In the genomic region with DNA sequence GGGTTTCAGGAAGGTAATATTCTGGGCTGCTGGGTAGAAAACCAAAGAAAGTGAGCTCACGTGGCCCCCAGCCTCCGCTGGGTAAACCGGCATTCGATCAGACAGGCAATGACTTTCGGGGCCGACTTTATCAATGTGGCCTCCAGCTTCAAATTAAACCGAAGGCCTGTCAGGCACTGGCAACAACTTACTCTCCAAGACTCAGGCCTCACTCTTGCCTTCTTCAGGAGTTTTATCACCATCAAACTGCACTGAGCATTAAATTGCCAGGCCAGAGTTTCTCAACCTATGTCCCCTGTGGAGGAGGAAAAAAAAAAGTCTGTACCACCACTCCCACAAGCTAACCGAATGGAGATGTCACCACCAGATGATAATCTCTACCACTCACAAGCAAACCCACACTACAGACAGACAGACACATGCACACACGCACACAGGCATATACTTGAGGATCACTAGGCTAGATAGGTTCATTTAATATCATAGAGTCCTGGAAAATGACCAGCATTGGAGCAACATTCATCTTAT, we compare ENCODE assay signal across 8 cellular contexts. TPM values are rescaled to one million over a fixed set of nuclear protein-coding genes. Genes with fewer than 3 reads are reported as not detected.
A peak's percentile ranks its signal among the peaks of the same experiment; 100 is the strongest.
DNase-seq lines count a peak whose midpoint lies in the region; ATAC-seq and TF ChIP-seq lines count a peak whose summit lies in the region.

No MANE protein-coding gene starts in this region.

- WGBS in HUES64, result 51% methylated on average over 9 of the region's 9 CpGs
- 47 to 49% methylated on average over 9 of the region's 9 CpGs for WGBS in lung, 2 donors

- no peak for TF ChIP-seq POLR2A in uterus (IDR thresholded peaks at IDR 0.05)

- TF ChIP-seq CTCF in AG09309 (IDR thresholded peaks at IDR 0.05; ENCODE audit: control insufficient read depth, insufficient read depth, low read depth, low read length, missing control alignments) (no peak), lung (IDR thresholded peaks at IDR 0.05; ENCODE audit: control extremely low read depth, extremely low read depth) (no peak), uterus (IDR thresholded peaks at IDR 0.05) (no peak)

- peaks cover 39% of the 10 kb centered on the region; the same call in 1 of the 2 replicates for H3K27me3 ChIP-seq in HUES64 (ENCODE audit: insufficient read depth, low read length)
- no peaks in the 10 kb centered on the region for H3K27me3 ChIP-seq in adipocyte (replicated peaks; ENCODE audit: control insufficient read depth, insufficient read depth, low read length)
- no peaks in the 10 kb centered on the region for H3K27me3 ChIP-seq in lung (ENCODE audit: control insufficient read depth, insufficient read depth)
- no peaks in the 10 kb centered on the region for H3K27me3 ChIP-seq in uterus

- H3K4me3 ChIP-seq in AG09309 (ENCODE audit: control insufficient read depth, low read depth, low read length) (peak overlapping the region; percentile 54; the same call in 1 of the 2 replicates), HUES64 (ENCODE audit: low read length) (peak overlapping the region; percentile 65), adipocyte (ENCODE audit: low read length) (peak overlapping the region; percentile 85), lung (no peak overlapping the region), uterus (peak overlapping the region; percentile 59 to 79)

- no peak for ATAC-seq in lung (ENCODE audit: insufficient read depth, low FRiP score)
- ATAC-seq in HG02623 (IDR thresholded peaks at IDR 0.05; ENCODE audit: unreplicated experiment), result no peak

- DNase-seq in AG09309 (ENCODE audit: low read depth), result no peak
- peak; percentile 15 for DNase-seq in adipocyte (ENCODE audit: low read depth)
- DNase-seq in lung (ENCODE audit: low spot score), result no peak
- DNase-seq in uterus, result no peak
- DNase-seq in NCI-H2171 (lab: John Stamatoyannopoulos, UW), result no peak
- DNase-seq in stimulated activated CD4-positive, alpha-beta T cell treated with anti-CD3 and anti-CD28 coated beads, Interleukin-1b, Interleukin-23, amount 100 ng/mL, for 48 hours, result no peak

- intact Hi-C loops in uterus (cut with DNase I; ENCODE audit: low total_unique reads), result no loop called here

- H3K27ac ChIP-seq in HUES64 (ENCODE audit: low read depth, low read length), result no peak overlapping the region
- peak overlapping the region; percentile 91 to 92 for H3K27ac ChIP-seq in lung (ENCODE audit: low read depth in 1 of 2, low read length in 1 of 2)
- H3K27ac ChIP-seq in uterus, result peak overlapping the region; percentile 90 to 92

- no peak overlapping the region for H3K9ac ChIP-seq in HUES64 (ENCODE audit: low read depth, low read length)
- peak overlapping the region; percentile 86 for H3K9ac ChIP-seq in adipocyte (ENCODE audit: low read length)

- H3K36me3 ChIP-seq in HUES64 (ENCODE audit: insufficient read depth, low read length), result no peaks in the 10 kb centered on the region
- no peaks in the 10 kb centered on the region for H3K36me3 ChIP-seq in adipocyte (ENCODE audit: control insufficient read depth, insufficient read depth, low read length, severe bottlenecking)
- no peaks in the 10 kb centered on the region for H3K36me3 ChIP-seq in lung (ENCODE audit: control insufficient read depth in 2 of 2, insufficient read depth in 2 of 2, low read length in 2 of 2)
- H3K36me3 ChIP-seq in uterus, result no peaks in the 10 kb centered on the region

- peaks cover 18% of the 10 kb centered on the region for H3K4me1 ChIP-seq in HUES64 (ENCODE audit: insufficient read depth, low read length)
- peaks cover 14% of the 10 kb centered on the region for H3K4me1 ChIP-seq in adipocyte (ENCODE audit: control insufficient read depth, insufficient read depth, low read length)
- peaks cover 5 to 8% of the 10 kb centered on the region in 2 donors for H3K4me1 ChIP-seq in lung (ENCODE audit: control insufficient read depth in 2 of 2, insufficient read depth in 2 of 2, low read length in 2 of 2)
- H3K4me1 ChIP-seq in uterus, result no peaks in the 10 kb centered on the region

- no peaks in the 10 kb centered on the region for H3K9me3 ChIP-seq in HUES64 (ENCODE audit: insufficient read depth, low read depth, low read length)
- H3K9me3 ChIP-seq in adipocyte (ENCODE audit: control insufficient read depth, low read length), result no peaks in the 10 kb centered on the region
- H3K9me3 ChIP-seq in lung (ENCODE audit: control insufficient read depth in 2 of 2, insufficient read depth in 1 of 2, low read length in 1 of 2), result no peaks in the 10 kb centered on the region
- no peaks in the 10 kb centered on the region for H3K9me3 ChIP-seq in uterus

RNA-seq across cellular contexts. Expression of gene MBOAT1, which starts 1.1 kb away (rescaled TPM):
- 5.8 TPM for polyA plus RNA-seq in HUES64 (2013, experiment 1 of 2)
- 6.1 TPM for polyA plus RNA-seq in HUES64 (2013, experiment 2 of 2)
- total RNA-seq in lung, result 10 to 100 TPM; 12.9 to 27.4 TPM
- polyA plus RNA-seq in lung, result 1 to 10 TPM; 2.3 to 4.5 TPM
- total RNA-seq in uterus, result 10 to 100 TPM in 3 of 4 donors, 1 to 10 TPM in 1; 6.8 to 33.5 (median 25.9) TPM
